In genomic region chr1:11125931-11126330, GRCh38 we compare ENCODE assay signal across 1 cellular context.
TF ChIP-seq lines count a peak whose summit lies in the region.

No MANE protein-coding gene starts in this region.

TF ChIP-seq in GM12878, 131 proteins besides CTCF, POLR2A, EP300 and RAD21:
- TF ChIP-seq LARP7 (IDR thresholded peaks at IDR 0.05) = no peak
- no peak for TF ChIP-seq NFYA (IDR thresholded peaks at IDR 0.05; ENCODE audit: borderline replicate concordance, low read depth, low read length)
- no peak for TF ChIP-seq BHLHE40 (IDR thresholded peaks at IDR 0.05; ENCODE audit: borderline replicate concordance in 1 of 2, low read depth in 2 of 2, low read length in 1 of 2)
- no peak for TF ChIP-seq RAD51 (IDR thresholded peaks at IDR 0.05)
- 0 out of 2 replicates have a peak, but pooled peaks have one; percentile 20 for TF ChIP-seq ZNF384 (IDR thresholded peaks at IDR 0.05; ENCODE audit: borderline replicate concordance, low read depth, low read length)
